In the genomic region with DNA sequence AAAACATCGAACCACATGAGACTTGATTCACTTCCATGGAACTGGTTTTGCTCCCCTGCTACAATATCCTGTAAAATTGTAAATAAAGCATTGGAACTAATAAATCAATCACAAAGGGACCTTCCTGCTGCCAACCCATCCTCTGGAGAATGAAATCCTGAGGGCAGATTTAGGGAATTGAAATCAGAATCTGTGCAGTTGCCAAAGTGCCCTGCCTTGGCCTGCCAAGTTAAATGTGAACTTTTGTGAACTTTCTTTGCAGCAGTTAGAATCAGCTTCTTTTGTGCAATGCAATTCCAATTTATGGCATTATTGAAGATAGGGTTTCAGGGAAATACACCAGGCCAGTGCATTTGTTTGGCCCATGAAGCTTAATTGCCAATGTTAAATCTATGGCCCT, we compare ENCODE assay signal across 18 cellular contexts.
DNase-seq lines count a peak whose midpoint lies in the region; ATAC-seq and TF ChIP-seq lines count a peak whose summit lies in the region.
"Had no signal": no experiment of that assay in that cellular context is flagged by ENCODE, and none has a peak within 500 bp of the region (broad histone marks: within the 10 kb centered on the region; RNA-seq: fewer than 3 reads in every experiment).

No MANE protein-coding gene starts in this region.

- H3K9me3 Mint-ChIP-seq in naive thymus-derived CD8-positive, alpha-beta T cell: no peaks in the 10 kb centered on the region
- H3K9me3 Mint-ChIP-seq: activated CD4-positive, alpha-beta memory T cell treated with anti-CD3 and anti-CD28 coated beads, Interleukin-2, amount 10 ng/mL, durations not matched to agents 7 days and 5 days; neural crest cell; T-helper 1 cell treated with Interleukin-12 subunit alpha and Interleukin-12 subunit beta and Interleukin-4 antibody, amounts not matched to agents 30 μg/mL and 1 μg/mL, for 36 hours had no signal

- H3K4me3 ChIP-seq in MG63 (no peak overlapping the region), colonic mucosa (no peak overlapping the region), mucosa of descending colon (no peak overlapping the region)

- no peaks in the 10 kb centered on the region for H3K36me3 ChIP-seq in MG63
- no peaks in the 10 kb centered on the region for H3K36me3 ChIP-seq in colonic mucosa
- no peaks in the 10 kb centered on the region for H3K36me3 ChIP-seq in mucosa of descending colon (ENCODE audit: low read depth)

- peaks cover 0 to 3% (median 0%) of the 10 kb centered on the region in 4 donors for H3K4me1 Mint-ChIP-seq in naive thymus-derived CD8-positive, alpha-beta T cell
- H3K4me1 Mint-ChIP-seq: activated B cell treated with CpG ODN at 0.5 μM for 24 hours; activated CD4-positive, alpha-beta memory T cell treated with anti-CD3 and anti-CD28 coated beads, Interleukin-2, amount 10 ng/mL, durations not matched to agents 7 days and 5 days; memory B cell had no signal

- peaks cover 12% of the 10 kb centered on the region for H3K4me1 ChIP-seq in colonic mucosa
- peaks cover 13% of the 10 kb centered on the region for H3K4me1 ChIP-seq in mucosa of descending colon (ENCODE audit: low read depth)

- H3K36me3 Mint-ChIP-seq in naive thymus-derived CD8-positive, alpha-beta T cell: peaks cover 0 to 4% (median 0%) of the 10 kb centered on the region in 3 donors

- peak; percentile 48 for ATAC-seq in mucosa of descending colon
- ATAC-seq in naive thymus-derived CD8-positive, alpha-beta T cell: no peak
- ATAC-seq: esophagus mucosa had no signal

- TF ChIP-seq CTCF in colonic mucosa (IDR thresholded peaks at IDR 0.05): no peak
- no peak for TF ChIP-seq CTCF in mucosa of descending colon (IDR thresholded peaks at IDR 0.05)

- intact Hi-C loops in colonic mucosa (cut with DNase I): no loop called here
- intact Hi-C loops in mucosa of descending colon (cut with DNase I, micrococcal nuclease): no loop called here

- no peak overlapping the region for H3K27ac Mint-ChIP-seq in naive thymus-derived CD8-positive, alpha-beta T cell
- H3K27ac Mint-ChIP-seq: activated B cell treated with CpG ODN at 0.5 μM for 24 hours; activated CD4-positive, alpha-beta memory T cell treated with anti-CD3 and anti-CD28 coated beads, Interleukin-2, amount 10 ng/mL, durations not matched to agents 7 days and 5 days; activated naive CD8-positive, alpha-beta T cell; memory B cell; T-helper 1 cell treated with Interleukin-12 subunit alpha and Interleukin-12 subunit beta and Interleukin-4 antibody, amounts not matched to agents 30 μg/mL and 1 μg/mL, for 36 hours had no signal

- peak; percentile 65 for DNase-seq in MG63
- no peak for DNase-seq in colonic mucosa
- DNase-seq in mucosa of descending colon: peak in 1 of 3 donors; percentile 43
- no peak for DNase-seq in substantia nigra (lab: John Stamatoyannopoulos, UW)
- DNase-seq in islet precursor cell: no peak
- DNase-seq in LoVo (ENCODE audit: low spot score): no peak
- no peak for DNase-seq in SKM-1 treated with dmso at 0.1 percent for 144 hours (lab: John Stamatoyannopoulos, UW; ENCODE audit: unreplicated experiment)
- no peak for DNase-seq in naive thymus-derived CD8-positive, alpha-beta T cell
- DNase-seq: activated B cell treated with CpG ODN at 0.5 μM for 24 hours; activated CD4-positive, alpha-beta memory T cell treated with anti-CD3 and anti-CD28 coated beads, Interleukin-2, amount 10 ng/mL, durations not matched to agents 7 days and 5 days; glutamatergic neuron; NCI-H1930; stimulated activated naive CD4-positive, alpha-beta T cell had no signal

- H3K27me3 ChIP-seq in MG63 (no peaks in the 10 kb centered on the region), colonic mucosa (no peaks in the 10 kb centered on the region)

- H3K9me3 ChIP-seq in MG63 (no peaks in the 10 kb centered on the region), colonic mucosa (no peaks in the 10 kb centered on the region), mucosa of descending colon (no peaks in the 10 kb centered on the region)

- POLR2A ChIA-PET in naive thymus-derived CD8-positive, alpha-beta T cell (lab: Charles Lee): interaction anchor here (0.5 kb wide), 1 partner anchor 185 kb away, joined by 3 read pairs; no protein-coding TSS in a partner anchor

- peak overlapping the region; percentile 32 for H3K27ac ChIP-seq in colonic mucosa
- peak overlapping the region; percentile 89 for H3K27ac ChIP-seq in substantia nigra (ENCODE audit: low read depth, low read length, poor library complexity, severe bottlenecking)

- no peak overlapping the region for H3K4me3 Mint-ChIP-seq in naive thymus-derived CD8-positive, alpha-beta T cell
- H3K4me3 Mint-ChIP-seq: activated B cell treated with CpG ODN at 0.5 μM for 24 hours; activated CD4-positive, alpha-beta memory T cell treated with anti-CD3 and anti-CD28 coated beads, Interleukin-2, amount 10 ng/mL, durations not matched to agents 7 days and 5 days; activated naive CD8-positive, alpha-beta T cell; memory B cell; T-helper 1 cell treated with Interleukin-12 subunit alpha and Interleukin-12 subunit beta and Interleukin-4 antibody, amounts not matched to agents 30 μg/mL and 1 μg/mL, for 36 hours had no signal

- peaks cover 0 to 3% (median 0%) of the 10 kb centered on the region in 5 donors for H3K27me3 Mint-ChIP-seq in naive thymus-derived CD8-positive, alpha-beta T cell

- H3K9ac ChIP-seq in colonic mucosa (ENCODE audit: low read depth in 2 of 2, low read length in 2 of 2): peak overlapping the region in 1 of 2 donors; percentile 58
